19 cellular contexts compared by ENCODE assay signal in the genomic region with DNA sequence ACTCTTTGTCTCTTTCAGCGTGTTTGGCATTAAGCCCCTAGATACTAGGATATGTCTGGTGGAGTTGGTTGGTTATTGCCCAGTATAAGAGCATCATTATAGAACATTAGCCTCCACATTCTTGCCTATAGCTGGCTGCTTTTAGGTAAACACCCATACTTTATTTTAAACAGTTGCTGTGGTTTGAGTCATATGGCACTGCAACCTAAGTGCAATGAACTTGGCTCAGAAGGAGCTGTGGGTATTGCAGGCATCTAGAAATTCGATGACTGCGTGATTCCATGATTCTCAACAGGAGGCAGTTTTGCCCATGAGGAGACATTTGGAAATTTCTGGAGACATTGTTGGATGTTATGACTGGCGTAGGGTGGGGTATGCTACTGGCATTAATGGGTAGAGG. TPM values are rescaled to one million over a fixed set of nuclear protein-coding genes. Genes with fewer than 3 reads are reported as not detected.
"Had no signal": no experiment of that assay in that cellular context is flagged by ENCODE, and none has a peak within 500 bp of the region (broad histone marks: within the 10 kb centered on the region; RNA-seq: fewer than 3 reads in every experiment).

No MANE protein-coding gene starts in this region.

- DNase-seq: activated CD4-positive, alpha-beta memory T cell treated with anti-CD3 and anti-CD28 coated beads, Interleukin-2, amount 10 ng/mL, durations not matched to agents 7 days and 5 days; activated CD4-positive, alpha-beta T cell treated with anti-CD3 and anti-CD28 coated beads for 36 hours; activated CD8-positive, alpha-beta memory T cell treated with anti-CD3 and anti-CD28 coated beads, Interleukin-2, amount 50 U/mL, for 4 hours; activated naive CD8-positive, alpha-beta T cell treated with anti-CD3 and anti-CD28 coated beads, Interleukin-2, amount 10 ng/mL, durations not matched to agents 7 days and 5 days; activated T-cell treated with anti-CD3 and anti-CD28 coated beads, Interleukin-2, amount 50 U/mL, for 72 hours; anterior cingulate cortex; effector CD8-positive, alpha-beta T cell; glutamatergic neuron; immature natural killer cell; left cardiac atrium; lower lobe of right lung; midbrain; naive B cell; small intestine; T1000; tibial artery had no signal

- H3K9me3 Mint-ChIP-seq: activated CD4-positive, alpha-beta memory T cell treated with anti-CD3 and anti-CD28 coated beads, Interleukin-2, amount 10 ng/mL, durations not matched to agents 7 days and 5 days; activated naive CD8-positive, alpha-beta T cell treated with anti-CD3 and anti-CD28 coated beads, Interleukin-2, amount 10 ng/mL, durations not matched to agents 7 days and 5 days had no signal

- H3K4me1 Mint-ChIP-seq: activated CD4-positive, alpha-beta T cell treated with anti-CD3 and anti-CD28 coated beads for 36 hours; activated naive CD8-positive, alpha-beta T cell treated with anti-CD3 and anti-CD28 coated beads, Interleukin-2, amount 10 ng/mL, durations not matched to agents 7 days and 5 days; immature natural killer cell had no signal

- H3K27ac Mint-ChIP-seq: activated CD4-positive, alpha-beta memory T cell treated with anti-CD3 and anti-CD28 coated beads, Interleukin-2, amount 10 ng/mL, durations not matched to agents 7 days and 5 days; activated CD4-positive, alpha-beta T cell treated with anti-CD3 and anti-CD28 coated beads for 36 hours; activated naive CD8-positive, alpha-beta T cell treated with anti-CD3 and anti-CD28 coated beads, Interleukin-2, amount 10 ng/mL, durations not matched to agents 7 days and 5 days; activated T-cell treated with anti-CD3 and anti-CD28 coated beads, Interleukin-2, amount 50 U/mL, for 72 hours; immature natural killer cell had no signal

- H3K36me3 ChIP-seq: lower lobe of right lung, tibial artery had no signal

- H3K27me3 Mint-ChIP-seq: activated naive CD8-positive, alpha-beta T cell treated with anti-CD3 and anti-CD28 coated beads, Interleukin-2, amount 10 ng/mL, durations not matched to agents 7 days and 5 days had no signal

- H3K9ac ChIP-seq: parathyroid adenoma had no signal

- H2AFZ ChIP-seq: parathyroid adenoma had no signal

- H3K4me1 ChIP-seq: parathyroid adenoma had no signal

- H3K9me3 ChIP-seq: lower lobe of right lung, tibial artery had no signal

- H3K4me3 ChIP-seq: coronary artery, lower lobe of right lung, tibial artery had no signal

- ATAC-seq: activated CD4-positive, alpha-beta T cell treated with anti-CD3 and anti-CD28 coated beads for 36 hours; left cardiac atrium; lower lobe of right lung had no signal

- H3K27me3 ChIP-seq: tibial artery had no signal

- H3K36me3 Mint-ChIP-seq: activated naive CD8-positive, alpha-beta T cell treated with anti-CD3 and anti-CD28 coated beads, Interleukin-2, amount 10 ng/mL, durations not matched to agents 7 days and 5 days; immature natural killer cell; naive B cell had no signal

- H3K27ac ChIP-seq: coronary artery, lower lobe of right lung, parathyroid adenoma, tibial artery, VCaP had no signal

- H3K4me3 Mint-ChIP-seq: activated CD4-positive, alpha-beta memory T cell treated with anti-CD3 and anti-CD28 coated beads, Interleukin-2, amount 10 ng/mL, durations not matched to agents 7 days and 5 days; activated CD4-positive, alpha-beta T cell treated with anti-CD3 and anti-CD28 coated beads for 36 hours; activated naive CD8-positive, alpha-beta T cell treated with anti-CD3 and anti-CD28 coated beads, Interleukin-2, amount 10 ng/mL, durations not matched to agents 7 days and 5 days; activated T-cell treated with anti-CD3 and anti-CD28 coated beads, Interleukin-2, amount 50 U/mL, for 72 hours; immature natural killer cell had no signal

RNA-seq across cellular contexts. Expression of gene DCLK2, which starts 49.5 kb away (rescaled TPM):
- total RNA-seq: activated CD4-positive, alpha-beta T cell treated with anti-CD3 and anti-CD28 coated beads for 36 hours; activated naive CD8-positive, alpha-beta T cell treated with anti-CD3 and anti-CD28 coated beads, Interleukin-2, amount 10 ng/mL, durations not matched to agents 7 days and 5 days had no signal
- polyA plus RNA-seq: immature natural killer cell had no signal
